In genomic region chr6:42029062-42029685, GRCh38 we compare ENCODE assay signal across 15 cellular contexts. TPM values are rescaled to one million over a fixed set of nuclear protein-coding genes. Genes with fewer than 3 reads are reported as not detected.
DNase-seq lines count a peak whose midpoint lies in the region; ATAC-seq, FAIRE-seq and TF ChIP-seq lines count a peak whose summit lies in the region.
"Had no signal": no experiment of that assay in that cellular context is flagged by ENCODE, and none has a peak within 500 bp of the region (broad histone marks: within the 10 kb centered on the region; RNA-seq: fewer than 3 reads in every experiment).

No MANE protein-coding gene starts in this region.

- no peak for FAIRE-seq in pancreas (lab: Jason Lieb, UNC)
- FAIRE-seq: GM12878 had no signal

- no peaks in the 10 kb centered on the region for H3K27me3 ChIP-seq in SU-DHL-6 (ENCODE audit: low read length)
- H3K27me3 ChIP-seq in pancreas = no peaks in the 10 kb centered on the region
- H3K27me3 ChIP-seq: SJSA1 had no signal

- no peak for ATAC-seq in effector memory CD8-positive, alpha-beta T cell (replicated peaks)
- ATAC-seq in stimulated activated effector memory CD8-positive, alpha-beta T cell treated with anti-CD3 and anti-CD28 coated beads, Interleukin-12 subunit alpha, Interleukin-12 subunit beta, amount 100 ng/mL, for 72 hours = no peak
- no peak for ATAC-seq in pancreas
- no peak for ATAC-seq in GM19035 (IDR thresholded peaks at IDR 0.05; ENCODE audit: unreplicated experiment)
- ATAC-seq: GM12878 had no signal

- no peaks in the 10 kb centered on the region for H3K9me2 ChIP-seq in SU-DHL-6 (replicated peaks; ENCODE audit: insufficient read depth, low read length)

- H3F3A ChIP-seq in SU-DHL-6 (ENCODE audit: insufficient read depth) = peaks cover 68% of the 10 kb centered on the region

- TF ChIP-seq CTCF in SU-DHL-6 (IDR thresholded peaks at IDR 0.05; ENCODE audit: insufficient read depth, low read length, poor library complexity, severe bottlenecking) (no peak), pancreas (IDR thresholded peaks at IDR 0.05) (no peak), HFFc6 (IDR thresholded peaks at IDR 0.05) (no peak)

- H3K4me1 Mint-ChIP-seq in effector memory CD8-positive, alpha-beta T cell (ENCODE audit: low read depth in 2 of 2) = peaks cover 70 to 78% of the 10 kb centered on the region in 2 donors
- peaks cover 84% of the 10 kb centered on the region for H3K4me1 Mint-ChIP-seq in stimulated activated effector memory CD8-positive, alpha-beta T cell treated with anti-CD3 and anti-CD28 coated beads, Interleukin-12 subunit alpha, Interleukin-12 subunit beta, amount 100 ng/mL, for 72 hours
- peaks cover 18% of the 10 kb centered on the region for H3K4me1 Mint-ChIP-seq in HFFc6 (ENCODE audit: low read depth)

- intact Hi-C loops in pancreas (cut with DNase I) = no loop called here

- H3K4me1 ChIP-seq in pancreas = no peaks in the 10 kb centered on the region

- H3K36me3 ChIP-seq in SU-DHL-6 (ENCODE audit: low read length) (no peaks in the 10 kb centered on the region), pancreas (no peaks in the 10 kb centered on the region)
- H3K36me3 ChIP-seq: SJSA1 had no signal

- H2AFZ ChIP-seq in SU-DHL-6 (ENCODE audit: low read depth, low read length, severe bottlenecking) = no peak overlapping the region

- H3K27ac ChIP-seq in SU-DHL-6 (ENCODE audit: low read depth, low read length) (peak overlapping the region; percentile 90), pancreas (no peak overlapping the region)
- H3K27ac ChIP-seq: SJSA1, VCaP had no signal

- H3K9me3 ChIP-seq in SU-DHL-6 (ENCODE audit: insufficient read depth, low read length) (no peaks in the 10 kb centered on the region), pancreas (no peaks in the 10 kb centered on the region)
- H3K9me3 ChIP-seq: SJSA1 had no signal

- H3K79me2 ChIP-seq in SU-DHL-6 (ENCODE audit: insufficient read depth, low read length) = no peaks in the 10 kb centered on the region

- H3K9ac ChIP-seq in SU-DHL-6 (ENCODE audit: low read length) = peak overlapping the region; percentile 42

- H3K27me3 Mint-ChIP-seq in effector memory CD8-positive, alpha-beta T cell = no peaks in the 10 kb centered on the region
- H3K27me3 Mint-ChIP-seq in HFFc6 (ENCODE audit: insufficient read depth) = peaks cover 2% of the 10 kb centered on the region
- H3K27me3 Mint-ChIP-seq: type B pancreatic cell had no signal

- H3K4me2 ChIP-seq in SU-DHL-6 (ENCODE audit: low read depth, low read length, poor library complexity, severe bottlenecking) = peak overlapping the region; percentile 39

- H3K4me3 Mint-ChIP-seq in effector memory CD8-positive, alpha-beta T cell = peak overlapping the region; percentile 59 to 67
- peak overlapping the region; percentile 75 for H3K4me3 Mint-ChIP-seq in stimulated activated effector memory CD8-positive, alpha-beta T cell treated with anti-CD3 and anti-CD28 coated beads, Interleukin-12 subunit alpha, Interleukin-12 subunit beta, amount 100 ng/mL, for 72 hours
- H3K4me3 Mint-ChIP-seq in HFFc6 = no peak overlapping the region
- H3K4me3 Mint-ChIP-seq: type B pancreatic cell had no signal

- DNase-seq in activated effector memory CD4-positive, alpha-beta T cell treated with anti-CD3 and anti-CD28 coated beads, Interleukin-2, amount 50 U/mL, for 16 hours = peak; percentile 41
- no peak for DNase-seq in activated effector memory CD4-positive, alpha-beta T cell treated with Interleukin-2 at 50 U/mL for 16 hours
- DNase-seq in effector memory CD8-positive, alpha-beta T cell = no peak
- no peak for DNase-seq in stimulated activated effector memory CD8-positive, alpha-beta T cell treated with anti-CD3 and anti-CD28 coated beads, Interleukin-12 subunit alpha, Interleukin-12 subunit beta, amount 100 ng/mL, for 72 hours (ENCODE audit: low spot score in 2 of 2)
- DNase-seq in pancreas (no peak), HFFc6 (no peak)
- DNase-seq: activated gamma-delta T cell, caudate nucleus, NCI-H2171 treated with DMSO at 0.1 percent for 48 hours had no signal

- peaks cover 55% of the 10 kb centered on the region for H3K36me3 Mint-ChIP-seq in effector memory CD8-positive, alpha-beta T cell (ENCODE audit: insufficient read depth)
- H3K36me3 Mint-ChIP-seq in stimulated activated effector memory CD8-positive, alpha-beta T cell treated with anti-CD3 and anti-CD28 coated beads, Interleukin-12 subunit alpha, Interleukin-12 subunit beta, amount 100 ng/mL, for 72 hours = peaks cover 28% of the 10 kb centered on the region
- no peaks in the 10 kb centered on the region for H3K36me3 Mint-ChIP-seq in HFFc6 (ENCODE audit: low read depth)

- 85 to 86% methylated on average over 6 of the region's 6 CpGs for WGBS in pancreas, 2 donors

- H3K4me3 ChIP-seq in SU-DHL-6 (ENCODE audit: insufficient read depth, low read length, poor library complexity, severe bottlenecking) (no peak overlapping the region), pancreas (no peak overlapping the region)
- H3K4me3 ChIP-seq: GM12878, SJSA1 had no signal

- H4K20me1 ChIP-seq in SU-DHL-6 (ENCODE audit: low read depth, low read length) = no peaks in the 10 kb centered on the region

- H3K9me3 Mint-ChIP-seq in effector memory CD8-positive, alpha-beta T cell = no peaks in the 10 kb centered on the region
- no peaks in the 10 kb centered on the region for H3K9me3 Mint-ChIP-seq in stimulated activated effector memory CD8-positive, alpha-beta T cell treated with anti-CD3 and anti-CD28 coated beads, Interleukin-12 subunit alpha, Interleukin-12 subunit beta, amount 100 ng/mL, for 72 hours
- H3K9me3 Mint-ChIP-seq in HFFc6 = no peaks in the 10 kb centered on the region
- H3K9me3 Mint-ChIP-seq: type B pancreatic cell had no signal

- peak overlapping the region; percentile 92 to 95 for H3K27ac Mint-ChIP-seq in effector memory CD8-positive, alpha-beta T cell
- H3K27ac Mint-ChIP-seq in stimulated activated effector memory CD8-positive, alpha-beta T cell treated with anti-CD3 and anti-CD28 coated beads, Interleukin-12 subunit alpha, Interleukin-12 subunit beta, amount 100 ng/mL, for 72 hours = peak overlapping the region; percentile 97
- H3K27ac Mint-ChIP-seq in HFFc6 = no peak overlapping the region
- H3K27ac Mint-ChIP-seq: type B pancreatic cell had no signal

RNA-seq across cellular contexts. Expression of gene TAF8, which starts 21.1 kb away (rescaled TPM):
- total RNA-seq in pancreas = 10 to 100 TPM in 3 of 6 donors, 1 to 10 TPM in 3; 7.5 to 16.8 (median 9.8) TPM
- polyA plus RNA-seq in pancreas = 1 to 10 TPM; 4.8 to 7.8 TPM
- 10 to 100 TPM; 14.9 to 19.0 (median 16.0) TPM for total RNA-seq in HFFc6 (2021; fragmentation: NEBNext Ultra II Directional; extraction: Animal tissue kit (Norgen Biotek cat#: 25700))
